Comparison of ENCODE assay signal across 9 cellular contexts in the genomic region with DNA sequence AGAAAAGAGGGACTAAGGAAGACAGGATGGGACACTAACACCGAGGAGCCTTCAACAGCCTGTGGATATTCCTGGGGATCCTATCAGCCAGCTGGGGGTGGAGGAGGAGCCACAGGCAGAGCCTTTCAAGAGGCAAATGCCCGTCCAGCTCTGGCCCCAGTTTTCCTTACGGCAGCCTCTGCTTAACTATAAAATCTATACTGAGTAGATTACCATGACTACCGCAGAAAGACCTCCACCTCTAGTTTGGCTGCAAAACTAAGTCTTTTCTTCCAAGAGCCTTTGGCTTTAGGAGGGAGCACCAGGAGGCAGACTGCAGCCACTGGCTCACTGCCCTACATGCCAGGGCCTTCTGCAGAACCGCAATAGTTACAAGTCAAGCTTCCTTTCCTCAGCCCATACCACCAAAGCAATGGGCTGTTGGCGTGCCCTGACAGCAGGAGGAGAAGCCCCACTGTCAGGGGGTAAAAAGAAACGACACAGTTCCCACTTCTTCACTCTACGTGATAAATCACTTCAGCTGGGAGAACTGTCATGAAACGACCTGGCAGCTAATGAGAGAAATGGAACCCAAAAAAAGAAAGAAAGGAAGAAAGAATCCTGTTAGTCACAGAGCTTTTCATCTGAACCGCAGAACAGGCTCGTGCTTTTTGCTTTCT. TPM values are rescaled to one million over a fixed set of nuclear protein-coding genes. Genes with fewer than 3 reads are reported as not detected.
DNase-seq lines count a peak whose midpoint lies in the region; ATAC-seq, FAIRE-seq and TF ChIP-seq lines count a peak whose summit lies in the region.
"Had no signal": no experiment of that assay in that cellular context is flagged by ENCODE, and none has a peak within 500 bp of the region (broad histone marks: within the 10 kb centered on the region; RNA-seq: fewer than 3 reads in every experiment).

No MANE protein-coding gene starts in this region.

- H3K27me3 ChIP-seq in HepG2 (ENCODE audit: control insufficient read depth in 1 of 2, insufficient read depth in 2 of 2, low read length in 2 of 2) (0 out of 5 replicates have a peak, but pooled peaks cover 0 to 4% of the 10 kb centered on the region in 2 experiments), right lobe of liver (no peaks in the 10 kb centered on the region), K562 (ENCODE audit: control insufficient read depth in 2 of 2, insufficient read depth in 2 of 2, low read length in 2 of 2) (no peaks in the 10 kb centered on the region), kidney epithelial cell (ENCODE audit: control insufficient read depth, insufficient read depth, low read length) (no peaks in the 10 kb centered on the region), uterus (no peaks in the 10 kb centered on the region)

- POLR2A ChIA-PET in HepG2 (lab: Yijun Ruan, JAX), result interaction anchor here (1.0 kb wide), 1 partner anchor 28 kb away, joined by 4 read pairs; no protein-coding TSS in a partner anchor
- POLR2A ChIA-PET in K562 (lab: Yijun Ruan, JAX), result interaction anchor here (0.6 to 1.6 kb wide), 4 partner anchors 10 to 1345 kb away, joined by 4 to 10 read pairs (median 4); a partner anchor contains a TSS

- H4K20me1 ChIP-seq in HepG2 (ENCODE audit: insufficient read depth, low read length) (no peaks in the 10 kb centered on the region), K562 (replicated peaks; ENCODE audit: control insufficient read depth, insufficient read depth, low read length) (no peaks in the 10 kb centered on the region)

- no peak overlapping the region for H3K9ac ChIP-seq in HepG2 (ENCODE audit: insufficient read depth, low read depth, low read length)
- no peak overlapping the region for H3K9ac ChIP-seq in K562 (ENCODE audit: insufficient read depth in 1 of 2, low read depth in 2 of 2, low read length in 2 of 2)

- TF ChIP-seq RAD21 in HepG2 (CRISPR knock-in tag; IDR thresholded peaks at IDR 0.05) (no peak), K562 (CRISPR knock-in tag; conservative IDR thresholded peaks at IDR 0.05 in 1 of 2, IDR thresholded peaks at IDR 0.05 in 1 of 2) (no peak)

- TF ChIP-seq CTCF in HepG2 (CRISPR knock-in tag; IDR thresholded peaks at IDR 0.05) (no peak), right lobe of liver (IDR thresholded peaks at IDR 0.05) (no peak), K562 (IDR thresholded peaks at IDR 0.05 in 2 of 3, conservative IDR thresholded peaks at IDR 0.05 in 1 of 3; ENCODE audit: insufficient read depth in 2 of 3, low read depth in 1 of 3, low read length in 3 of 3) (no peak), kidney epithelial cell (IDR thresholded peaks at IDR 0.05; ENCODE audit: insufficient read depth, low read length, poor library complexity, severe bottlenecking) (peak; percentile 21), uterus (IDR thresholded peaks at IDR 0.05) (no peak)

- ATAC-seq in HepG2 (peak; percentile 53), right lobe of liver (no peak), K562 (no peak), GM21423 (IDR thresholded peaks at IDR 0.05; ENCODE audit: unreplicated experiment) (no peak)

- no peak for DNase-seq in HepG2 (ENCODE audit: low spot score)
- no peak for DNase-seq in right lobe of liver
- DNase-seq in K562 (ENCODE audit: extremely low read depth in 1 of 4, low spot score in 3 of 4), result no peak
- peak; percentile 38 for DNase-seq in kidney epithelial cell (ENCODE audit: low read depth)
- peak; percentile 19 to 21 for DNase-seq in uterus
- no peak for DNase-seq in SIG-M5 treated with dmso at 0.1 percent for 504 hours (lab: John Stamatoyannopoulos, UW; ENCODE audit: unreplicated experiment)
- DNase-seq in stimulated activated naive CD4-positive, alpha-beta T cell treated with Interleukin-2 at 50 U/mL for 16 hours (lab: John Stamatoyannopoulos, UW), result no peak
- DNase-seq: DND-41 had no signal

- H3K36me3 ChIP-seq in HepG2 (replicated peaks in 1 of 2; ENCODE audit: control insufficient read depth in 1 of 2, insufficient read depth in 2 of 2, low read length in 2 of 2) (no peaks in the 10 kb centered on the region), right lobe of liver (no peaks in the 10 kb centered on the region), K562 (ENCODE audit: control insufficient read depth, insufficient read depth, low read length) (no peaks in the 10 kb centered on the region), kidney epithelial cell (ENCODE audit: control insufficient read depth, insufficient read depth, low read length) (no peaks in the 10 kb centered on the region), uterus (no peaks in the 10 kb centered on the region)

- H2AFZ ChIP-seq in HepG2 (ENCODE audit: low read length), result no peak overlapping the region
- peak overlapping the region; percentile 53 for H2AFZ ChIP-seq in K562 (ENCODE audit: low read depth, low read length)

- CTCF ChIA-PET in HepG2 (lab: Yijun Ruan, JAX; ENCODE audit: low intra/inter-chr PET ratio, low total read pairs) (no interaction called here), K562 (lab: Yijun Ruan, JAX; ENCODE audit: low intra/inter-chr PET ratio) (no interaction called here)

- no peak for TF ChIP-seq EP300 in HepG2 (IDR thresholded peaks at IDR 0.05; ENCODE audit: low read depth in 2 of 2, low read length in 2 of 2)
- no peak for TF ChIP-seq EP300 in HepG2 (CRISPR knock-in tag; IDR thresholded peaks at IDR 0.05; ENCODE audit: borderline replicate concordance)
- TF ChIP-seq EP300 in K562 (IDR thresholded peaks at IDR 0.05; ENCODE audit: low read length), result no peak

- no peak overlapping the region for H3K4me2 ChIP-seq in HepG2 (ENCODE audit: low read depth, low read length)
- H3K4me2 ChIP-seq in K562 (ENCODE audit: insufficient read depth, low read length), result no peak overlapping the region

- in situ Hi-C loops in HepG2 (cut with HindIII; ENCODE audit: extremely low pct_ligation_motif_present, low pct_unique_long_range_greater_than_20kb) (no loop called here), K562 (cut with MboI) (no loop called here)

- H3K79me2 ChIP-seq in HepG2 (ENCODE audit: insufficient read depth, low read length), result no peaks in the 10 kb centered on the region
- no peaks in the 10 kb centered on the region for H3K79me2 ChIP-seq in K562 (ENCODE audit: control insufficient read depth, insufficient read depth, low read length)

- 29% methylated on average over 9 of the region's 11 CpGs for WGBS in HepG2 (ENCODE audit: low lambda C conversion rate)
- 72% methylated on average over 10 of the region's 11 CpGs for WGBS in right lobe of liver (ENCODE audit: insufficient coverage, low coverage, low lambda C conversion rate, missing lambda C conversion rate)
- WGBS in K562 (ENCODE audit: insufficient coverage, low coverage, missing lambda C conversion rate), result 44% methylated on average over 9 of the region's 11 CpGs

- H3K4me1 ChIP-seq in HepG2 (ENCODE audit: insufficient read depth, low read length) (no peaks in the 10 kb centered on the region), right lobe of liver (no peaks in the 10 kb centered on the region), K562 (replicated peaks in 1 of 2; ENCODE audit: control insufficient read depth in 2 of 2, insufficient read depth in 2 of 2, low read length in 2 of 2) (peaks cover 5 to 17% of the 10 kb centered on the region in 2 experiments; a peak in 3 of 5 replicates), uterus (no peaks in the 10 kb centered on the region)

- TF ChIP-seq POLR2A in HepG2 (IDR thresholded peaks at IDR 0.05; ENCODE audit: insufficient read depth in 1 of 2, low read depth in 2 of 2, low read length in 2 of 2) (no peak), right lobe of liver (IDR thresholded peaks at IDR 0.05) (no peak), K562 (conservative IDR thresholded peaks at IDR 0.05) (no peak), uterus (IDR thresholded peaks at IDR 0.05) (no peak)

- intact Hi-C loops in HepG2 (cut with micrococcal nuclease; ENCODE audit: unreplicated experiment) (no loop called here), right lobe of liver (cut with DNase I) (no loop called here), K562 (cut with micrococcal nuclease) (no loop called here), uterus (cut with DNase I; ENCODE audit: low total_unique reads) (no loop called here)

- H3K27ac ChIP-seq in HepG2 (ENCODE audit: extremely low read length, insufficient read depth, low read length) (no peak overlapping the region), right lobe of liver (no peak overlapping the region), K562 (ENCODE audit: extremely low read depth, low read depth, low read length) (no peak overlapping the region), uterus (peak overlapping the region; percentile 34 to 61)

- no peaks in the 10 kb centered on the region for H3K9me1 ChIP-seq in K562 (ENCODE audit: control insufficient read depth, insufficient read depth, low read length)

- no peak overlapping the region for H3K4me3 ChIP-seq in HepG2 (replicated peaks in 1 of 3; ENCODE audit: insufficient read depth in 1 of 3, low read depth in 2 of 3, low read length in 3 of 3)
- H3K4me3 ChIP-seq in right lobe of liver, result no peak overlapping the region
- no peak overlapping the region for H3K4me3 ChIP-seq in K562
- no peak overlapping the region for H3K4me3 ChIP-seq in kidney epithelial cell (ENCODE audit: low read depth, low read length)
- H3K4me3 ChIP-seq in uterus, result no peak overlapping the region

- no peak for FAIRE-seq in HepG2 (lab: Jason Lieb, UNC)
- no peak for FAIRE-seq in K562 (lab: Jason Lieb, UNC)

- H3K9me3 ChIP-seq in HepG2 (ENCODE audit: low read length) (no peaks in the 10 kb centered on the region), right lobe of liver (no peaks in the 10 kb centered on the region), K562 (replicated peaks; ENCODE audit: control insufficient read depth, insufficient read depth, low read depth, low read length) (no peaks in the 10 kb centered on the region), uterus (no peaks in the 10 kb centered on the region)

- BruUV-seq in HepG2 (replicated peaks; lab: Mats Ljungman, UMichigan) (no TSS peak), K562 (replicated peaks; lab: Mats Ljungman, UMichigan) (no TSS peak)

RNA-seq across cellular contexts. Expression of a gene that starts 25.1 kb away (rescaled TPM):
- 51.9 and 79.5 TPM in 2 replicates for total RNA-seq in HepG2 (2016; rRNA removed; fragmentation: Illumina TruSeq; extraction: Trizol)
- 30.8 and 35.3 TPM in 2 replicates for total RNA-seq in HepG2 (2016; cell fraction: cytosol; rRNA removed; fragmentation: Illumina TruSeq; extraction: Trizol; ENCODE audit: low read depth)
- total RNA-seq in HepG2 (2016; cell fraction: insoluble cytoplasmic fraction; rRNA removed; fragmentation: Illumina TruSeq; extraction: Trizol), result 53.4 and 76.4 TPM in 2 replicates
- 35.2 and 40.3 TPM in 2 replicates for total RNA-seq in HepG2 (2016; cell fraction: membrane; rRNA removed; fragmentation: Illumina TruSeq; extraction: Trizol)
- 48.0 and 50.4 TPM in 2 replicates for total RNA-seq in HepG2 (2016; cell fraction: nucleus; rRNA removed; fragmentation: Illumina TruSeq; extraction: Trizol)
- 49.3 and 51.8 TPM in 2 replicates for polyA plus RNA-seq in HepG2 (2011; rRNA removed)
- 29.0 and 29.6 TPM in 2 replicates for polyA plus RNA-seq in HepG2 (2011; cell fraction: cytosol; rRNA removed)
- 38.1 and 40.9 TPM in 2 replicates for polyA plus RNA-seq in HepG2 (2011; cell fraction: nucleus; rRNA removed)
- 24.6 and 28.3 TPM in 2 replicates for polyA plus RNA-seq in HepG2 (2012)
- 7.6 and 8.2 TPM in 2 replicates for polyA plus RNA-seq in HepG2 (2016; cell fraction: cytosol; fragmentation: Illumina TruSeq; extraction: Trizol; ENCODE audit: low read depth)
- polyA plus RNA-seq in HepG2 (2016; cell fraction: insoluble cytoplasmic fraction; fragmentation: Illumina TruSeq; extraction: Trizol; ENCODE audit: low read depth), result 40.9 and 45.2 TPM in 2 replicates
- polyA plus RNA-seq in HepG2 (2016; cell fraction: membrane; fragmentation: Illumina TruSeq; extraction: Trizol; ENCODE audit: low read depth), result 14.6 and 15.8 TPM in 2 replicates
- 24.2 and 42.3 TPM in 2 replicates for polyA plus RNA-seq in HepG2 (2016; cell fraction: nucleus; fragmentation: Illumina TruSeq; extraction: Trizol; ENCODE audit: insufficient read depth, low read depth)
- 92.6 and 106 TPM in 2 replicates for polyA minus RNA-seq in HepG2 (2011; rRNA and poly(A)+ RNA removed; ENCODE audit: low replicate concordance)
- 36.9 and 38.6 TPM in 2 replicates for polyA minus RNA-seq in HepG2 (2011; cell fraction: cytosol; rRNA and poly(A)+ RNA removed)
- polyA minus RNA-seq in HepG2 (2011; cell fraction: nucleus; rRNA and poly(A)+ RNA removed), result 76.7 and 91.5 TPM in 2 replicates
- 10 to 100 TPM; 10.1 to 22.6 (median 16.8) TPM for total RNA-seq in right lobe of liver
- 48.7 and 75.1 TPM in 2 replicates for total RNA-seq in K562 (2011; cell fraction: chromatin; rRNA removed; ENCODE audit: low replicate concordance)
- total RNA-seq in K562 (2011; cell fraction: nucleolus; rRNA removed), result 20.5 and 29.2 TPM in 2 replicates
- 33.9 and 56.9 TPM in 2 replicates for total RNA-seq in K562 (2011; cell fraction: nucleoplasm; rRNA removed)
- total RNA-seq in K562 (2014; rRNA removed), result 10.3 and 17.8 TPM in 2 replicates
- total RNA-seq in K562 (2014; rRNA removed; fragmentation: Illumina TruSeq; extraction: Trizol), result 29.4 and 32.3 TPM in 2 replicates
- 19.5 and 20.0 TPM in 2 replicates for total RNA-seq in K562 (2015; rRNA removed; fragmentation: Illumina TruSeq; extraction: Trizol)
- total RNA-seq in K562 (2021), result 30.8 and 34.6 TPM in 2 replicates
- polyA plus RNA-seq in K562 (2011; rRNA removed), result 50.5 and 51.3 TPM in 2 replicates
- polyA plus RNA-seq in K562 (2011; cell fraction: cytosol; rRNA removed), result 31.8 and 35.3 TPM in 2 replicates
- 57.7 and 83.1 TPM in 2 replicates for polyA plus RNA-seq in K562 (2011; cell fraction: nucleus; rRNA removed)
- 20.1 and 25.2 TPM in 2 replicates for polyA plus RNA-seq in K562 (2012)
- 24.7 and 31.8 TPM in 2 replicates for polyA plus RNA-seq in K562 (2014; fragmentation: Illumina TruSeq; extraction: Trizol)
- polyA plus RNA-seq in K562 (2014; fragmentation: Nextera tagmentation; extraction: Ambion mirVana), result 10 to 100 TPM in 1 of 2 experiments, 1 to 10 TPM in 1; 8.9 to 14.7 TPM
- polyA plus RNA-seq in K562 (2014; rRNA removed), result 15.5 and 23.9 TPM in 2 replicates
- 69.4 and 73.2 TPM in 2 replicates for polyA minus RNA-seq in K562 (2011; rRNA and poly(A)+ RNA removed)
- polyA minus RNA-seq in K562 (2011; cell fraction: cytosol; rRNA and poly(A)+ RNA removed), result 17.4 and 30.7 TPM in 2 replicates
- 23.8 and 52.6 TPM in 2 replicates for polyA minus RNA-seq in K562 (2011; cell fraction: nucleus; rRNA and poly(A)+ RNA removed)
- total RNA-seq in kidney epithelial cell, result 54.5 and 54.8 TPM in 2 replicates
- 10 to 100 TPM; 36.5 to 96.5 (median 71.7) TPM for total RNA-seq in uterus

Comparison
In these comparisons a context has a peak if more than half of its experiments do, and no peak if none do; other contexts are left out.
1. DNase-seq: peak in kidney epithelial cell (single experiment) and uterus (2 of 2); none in HepG2 (single experiment), right lobe of liver (0 of 3), K562 (0 of 4), SIG-M5 treated with dmso at 0.1 percent for 504 hours (single experiment) and stimulated activated naive CD4-positive, alpha-beta T cell treated with Interleukin-2 at 50 U/mL for 16 hours (single experiment).
2. H3K27ac ChIP-seq: peak in uterus (2 of 2); none in HepG2 (single experiment), right lobe of liver (0 of 3) and K562 (single experiment).